Comparison of ENCODE assay signal across 13 cellular contexts in the genomic region with DNA sequence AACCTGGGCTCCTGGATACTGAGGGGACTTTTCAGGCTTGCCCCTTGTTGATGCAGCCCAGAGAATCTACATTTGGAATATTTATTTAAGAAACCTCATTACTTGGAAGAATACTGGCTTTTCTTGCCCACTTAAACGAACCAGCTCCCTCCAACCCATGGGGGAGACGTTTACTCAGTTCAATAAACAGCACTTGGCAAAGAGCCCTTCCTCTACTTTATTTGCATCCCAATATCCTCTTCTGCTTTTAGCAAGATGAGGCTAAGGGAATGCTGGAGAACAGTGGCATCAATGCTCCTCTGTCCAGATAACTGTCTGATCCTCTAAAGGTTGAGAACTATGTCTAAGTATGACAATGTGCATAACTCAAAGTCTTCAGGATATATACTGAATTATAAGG.
"Had no signal": no experiment of that assay in that cellular context is flagged by ENCODE, and none has a peak within 500 bp of the region (broad histone marks: within the 10 kb centered on the region; RNA-seq: fewer than 3 reads in every experiment).

No MANE protein-coding gene starts in this region.

- H3K27ac Mint-ChIP-seq: activated CD8-positive, alpha-beta memory T cell treated with anti-CD3 and anti-CD28 coated beads, Interleukin-2, amount 10 ng/mL, durations not matched to agents 7 days and 5 days; activated naive CD8-positive, alpha-beta T cell; activated T-cell treated with anti-CD3 and anti-CD28 coated beads, Interleukin-2, amount 50 U/mL, for 24 hours; stimulated activated naive B cell treated with anti-CD40 and anti-IgM and Interleukin-4, amounts not matched to agents 10 μg/mL and 1 μg/mL and 100 μg/mL, for 72 hours had no signal

- H3K27ac ChIP-seq: breast epithelium, foreskin keratinocyte, left lung had no signal

- H3K9me3 ChIP-seq: breast epithelium, left lung had no signal

- H3K4me3 Mint-ChIP-seq: activated CD8-positive, alpha-beta memory T cell treated with anti-CD3 and anti-CD28 coated beads, Interleukin-2, amount 10 ng/mL, durations not matched to agents 7 days and 5 days; activated naive CD8-positive, alpha-beta T cell; activated T-cell treated with anti-CD3 and anti-CD28 coated beads, Interleukin-2, amount 50 U/mL, for 24 hours; stimulated activated naive B cell treated with anti-CD40 and anti-IgM and Interleukin-4, amounts not matched to agents 10 μg/mL and 1 μg/mL and 100 μg/mL, for 72 hours had no signal

- H3K36me3 Mint-ChIP-seq: activated CD8-positive, alpha-beta memory T cell treated with anti-CD3 and anti-CD28 coated beads, Interleukin-2, amount 10 ng/mL, durations not matched to agents 7 days and 5 days; stimulated activated naive B cell treated with anti-CD40 and anti-IgM and Interleukin-4, amounts not matched to agents 10 μg/mL and 1 μg/mL and 100 μg/mL, for 72 hours had no signal

- H3K27me3 ChIP-seq: breast epithelium, foreskin keratinocyte, left lung had no signal

- H3K36me3 ChIP-seq: breast epithelium, left lung had no signal

- DNase-seq: activated CD4-positive, alpha-beta T cell treated with anti-CD3 and anti-CD28 coated beads, Interleukin-2, amount 50 U/mL, for 48 hours; activated CD8-positive, alpha-beta memory T cell treated with anti-CD3 and anti-CD28 coated beads, Interleukin-2, amount 10 ng/mL, durations not matched to agents 7 days and 5 days; activated effector memory CD4-positive, alpha-beta T cell treated with anti-CD3 and anti-CD28 coated beads, Interleukin-2, amount 50 U/mL, for 16 hours; activated T-cell treated with anti-CD3 and anti-CD28 coated beads, Interleukin-2, amount 50 U/mL, for 24 hours; foreskin keratinocyte; left lung; mesenchymal stem cell; right cardiac atrium; stimulated activated naive B cell treated with anti-CD40 and anti-IgM and Interleukin-4, amounts not matched to agents 10 μg/mL and 1 μg/mL and 100 μg/mL, for 72 hours; T-helper 2 cell had no signal

- H3K27me3 Mint-ChIP-seq: activated naive CD8-positive, alpha-beta T cell had no signal

- H3K9me3 Mint-ChIP-seq: activated T-cell treated with anti-CD3 and anti-CD28 coated beads, Interleukin-2, amount 50 U/mL, for 24 hours had no signal

- H3K4me3 ChIP-seq: breast epithelium, left lung, smooth muscle cell had no signal

- H3K4me1 Mint-ChIP-seq: stimulated activated naive B cell treated with anti-CD40 and anti-IgM and Interleukin-4, amounts not matched to agents 10 μg/mL and 1 μg/mL and 100 μg/mL, for 72 hours had no signal
